18 cellular contexts compared by ENCODE assay signal in the genomic region with DNA sequence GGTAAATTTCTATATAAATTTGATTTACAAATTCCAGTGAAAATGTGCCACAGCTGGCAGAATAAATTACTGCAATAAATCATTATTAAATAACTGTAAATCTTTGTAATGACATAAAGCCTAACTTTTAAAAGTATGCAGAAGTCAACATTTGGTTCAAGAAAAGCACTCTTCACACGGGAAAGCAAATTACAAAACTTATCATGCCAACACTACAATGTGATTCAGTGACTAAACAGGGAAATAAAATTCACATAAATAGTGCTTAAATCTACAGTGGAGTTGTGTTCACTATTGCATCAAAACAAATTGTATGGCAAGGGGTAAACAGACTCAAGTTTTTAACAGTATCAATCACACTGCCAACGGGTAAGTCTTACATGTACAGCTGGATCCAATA.
DNase-seq lines count a peak whose midpoint lies in the region; ATAC-seq and TF ChIP-seq lines count a peak whose summit lies in the region.
"Had no signal": no experiment of that assay in that cellular context is flagged by ENCODE, and none has a peak within 500 bp of the region (broad histone marks: within the 10 kb centered on the region; RNA-seq: fewer than 3 reads in every experiment).

No MANE protein-coding gene starts in this region.

- no peaks in the 10 kb centered on the region for H3K9me2 ChIP-seq in GM23248 (ENCODE audit: insufficient read depth)

- H3F3A ChIP-seq in GM23248 (ENCODE audit: insufficient read depth) = peaks cover 18% of the 10 kb centered on the region

- TF ChIP-seq CTCF in AG09309 (IDR thresholded peaks at IDR 0.05; ENCODE audit: control insufficient read depth, insufficient read depth, low read depth, low read length, missing control alignments) = no peak
- no peak for TF ChIP-seq CTCF in fibroblast of mammary gland (conservative IDR thresholded peaks at IDR 0.05; ENCODE audit: control insufficient read depth, insufficient read depth, low read depth, low read length)

- H3K9me3 ChIP-seq in GM23248 (ENCODE audit: low read depth) = no peaks in the 10 kb centered on the region
- H3K9me3 ChIP-seq: A549; BLaER1 treated with 17β-estradiol and CSF1 and Interleukin-3, amounts not matched to agents 10 nM and 100 nM; HAP-1 had no signal

- H3K4me3 ChIP-seq in AG09309 (ENCODE audit: control insufficient read depth, low read depth, low read length) (no peak overlapping the region), GM23248 (peak overlapping the region; percentile 62; the same call in 1 of the 2 replicates), fibroblast of mammary gland (ENCODE audit: control insufficient read depth, low read depth, low read length) (no peak overlapping the region)
- H3K4me3 ChIP-seq: A549; BLaER1 treated with 17β-estradiol and CSF1 and Interleukin-3, amounts not matched to agents 10 nM and 100 nM; HAP-1 had no signal

- no peak for ATAC-seq in GM18511 (IDR thresholded peaks at IDR 0.05; ENCODE audit: unreplicated experiment)
- ATAC-seq: A549 had no signal

- peaks cover 76% of the 10 kb centered on the region for H3K79me2 ChIP-seq in GM23248 (ENCODE audit: insufficient read depth)

- H3K9ac ChIP-seq in GM23248 = peak overlapping the region; percentile 60
- H3K9ac ChIP-seq: BLaER1 treated with 17β-estradiol and CSF1 and Interleukin-3, amounts not matched to agents 10 nM and 100 nM had no signal

- H2AFZ ChIP-seq in GM23248 = no peak overlapping the region

- H3K4me2 ChIP-seq in GM23248 (ENCODE audit: unreplicated experiment) = peak overlapping the region; percentile 85
- H3K4me2 ChIP-seq: A549; BLaER1 treated with 17β-estradiol and CSF1 and Interleukin-3, amounts not matched to agents 10 nM and 100 nM had no signal

- 50 to 54% methylated on average over 2 of the region's 2 CpGs for WGBS in GM23248 (ENCODE audit: low coverage in 1 of 2, low lambda C conversion rate in 2 of 2, missing lambda C conversion rate in 2 of 2), 2 experiments

- peak overlapping the region; percentile 47 for H3K27ac ChIP-seq in GM23248
- H3K27ac ChIP-seq: 22Rv1; A549; BLaER1 treated with 17β-estradiol and CSF1 and Interleukin-3, amounts not matched to agents 10 nM and 100 nM; HL-60 had no signal

- peak; percentile 11 for DNase-seq in AG09309 (ENCODE audit: low read depth)
- DNase-seq in GM23248 = peak; percentile 37
- peak; percentile 47 for DNase-seq in fibroblast of mammary gland (ENCODE audit: low read depth)
- DNase-seq in renal cortical epithelial cell (ENCODE audit: low read depth) = peak; percentile 33
- no peak for DNase-seq in stimulated activated CD4-positive, alpha-beta T cell treated with anti-CD3 and anti-CD28 coated beads, Interleukin-2, amount 100 ng/mL, for 48 hours
- no peak for DNase-seq in stimulated activated CD4-positive, alpha-beta T cell treated with anti-CD3 and anti-CD28 coated beads, Interleukin-4, amount 100 ng/mL, for 1 hour
- DNase-seq: CD8-positive, alpha-beta memory T cell; COR-L47; DMS 273 treated with DMSO at 0.1 percent for 48 hours; DMS53; DND-41; GDM1 had no signal

- H3K27me3 ChIP-seq in GM23248 (replicated peaks; ENCODE audit: insufficient read depth) = no peaks in the 10 kb centered on the region
- H3K27me3 ChIP-seq: BLaER1 treated with 17β-estradiol and CSF1 and Interleukin-3, amounts not matched to agents 10 nM and 100 nM had no signal

- in situ Hi-C loops in GM23248 (cut with MboI) = no loop called here

- no peaks in the 10 kb centered on the region for H4K20me1 ChIP-seq in GM23248 (ENCODE audit: insufficient read depth)

- H3K36me3 ChIP-seq in GM23248 (ENCODE audit: low read depth) = 0 out of 2 replicates have a peak, but pooled peaks cover 5% of the 10 kb centered on the region
- H3K36me3 ChIP-seq: BLaER1 treated with 17β-estradiol and CSF1 and Interleukin-3, amounts not matched to agents 10 nM and 100 nM; HAP-1 had no signal

- peaks cover 19% of the 10 kb centered on the region for H3K4me1 ChIP-seq in GM23248 (ENCODE audit: insufficient read depth)
- H3K4me1 ChIP-seq: HAP-1 had no signal

Comparison
In these comparisons a context has a peak if more than half of its experiments do, and no peak if none do; other contexts are left out.
1. DNase-seq: peak in AG09309 (single experiment), GM23248 (single experiment), fibroblast of mammary gland (single experiment) and renal cortical epithelial cell (single experiment); none in stimulated activated CD4-positive, alpha-beta T cell treated with anti-CD3 and anti-CD28 coated beads, Interleukin-2, amount 100 ng/mL, for 48 hours (0 of 2) and stimulated activated CD4-positive, alpha-beta T cell treated with anti-CD3 and anti-CD28 coated beads, Interleukin-4, amount 100 ng/mL, for 1 hour (single experiment).